In the genomic region with DNA sequence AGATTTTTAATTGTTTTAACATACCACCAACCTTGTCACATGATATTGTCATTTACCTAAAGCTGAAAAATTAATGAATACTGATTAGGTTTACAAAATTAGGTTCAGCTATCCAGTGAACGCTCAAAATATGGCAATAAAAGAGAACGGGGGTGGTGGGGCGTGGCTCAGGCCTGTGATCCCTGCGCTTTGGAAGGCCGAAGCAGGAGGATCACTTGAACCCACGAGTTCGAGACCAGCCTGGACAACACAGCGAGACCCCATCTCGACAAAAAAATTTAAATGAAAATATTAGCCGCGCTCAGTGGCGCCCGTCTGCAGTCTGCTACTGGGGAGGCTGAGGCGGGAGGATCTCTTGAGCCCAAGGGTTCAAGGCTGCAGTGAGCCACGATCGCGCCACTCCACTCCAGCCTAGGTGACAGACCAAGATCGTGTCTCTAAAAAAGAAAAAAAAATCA, we compare ENCODE assay signal across 8 cellular contexts. TPM values are rescaled to one million over a fixed set of nuclear protein-coding genes. Genes with fewer than 3 reads are reported as not detected.
DNase-seq lines count a peak whose midpoint lies in the region; ATAC-seq, FAIRE-seq and TF ChIP-seq lines count a peak whose summit lies in the region.

No MANE protein-coding gene starts in this region.

- H3K36me3 ChIP-seq in skeletal muscle satellite cell (ENCODE audit: insufficient read depth, low read length) = peaks cover 23% of the 10 kb centered on the region

- peak overlapping the region; percentile 47 for H3K9ac ChIP-seq in skeletal muscle satellite cell (ENCODE audit: low read depth, low read length)

- ATAC-seq in GM18909 (IDR thresholded peaks at IDR 0.05; ENCODE audit: poor library complexity, unreplicated experiment) (peak; percentile 2), SK-N-SH treated with all-trans-retinoic acid at 6 μM for 48 hours (no peak), foreskin keratinocyte (no peak), GM19452 (IDR thresholded peaks at IDR 0.05; ENCODE audit: unreplicated experiment) (no peak)

- no peaks in the 10 kb centered on the region for H3K27me3 ChIP-seq in skeletal muscle satellite cell (ENCODE audit: control insufficient read depth, insufficient read depth, low read length)
- no peaks in the 10 kb centered on the region for H3K27me3 ChIP-seq in foreskin keratinocyte

- peak overlapping the region; percentile 80 for H3K4me2 ChIP-seq in skeletal muscle satellite cell (ENCODE audit: low read length)

- H3K4me1 ChIP-seq in skeletal muscle satellite cell (ENCODE audit: control insufficient read depth, insufficient read depth, low read length) = peaks cover 17% of the 10 kb centered on the region
- peaks cover 6% of the 10 kb centered on the region for H3K4me1 ChIP-seq in foreskin keratinocyte

- H3K27ac ChIP-seq in foreskin keratinocyte = no peak overlapping the region

- H3K4me3 ChIP-seq in foreskin fibroblast (ENCODE audit: low read depth in 1 of 2, low read length in 2 of 2) (peak overlapping the region; percentile 95 to 98), skeletal muscle satellite cell (ENCODE audit: low read length) (peak overlapping the region; percentile 66)

- no peak for FAIRE-seq in HTR-8/SVneo (lab: Jason Lieb, UNC)

- no peak for DNase-seq in foreskin fibroblast
- DNase-seq in foreskin keratinocyte = no peak
- DNase-seq in HTR-8/SVneo (ENCODE audit: insufficient read length, low spot score) = no peak
- no peak for DNase-seq in NCI-H2029 (lab: John Stamatoyannopoulos, UW)

- TF ChIP-seq CTCF in foreskin fibroblast (IDR thresholded peaks at IDR 0.05; ENCODE audit: low read depth, low read length) (no peak), foreskin keratinocyte (conservative IDR thresholded peaks at IDR 0.05) (no peak)

- no peaks in the 10 kb centered on the region for H3K9me3 ChIP-seq in skeletal muscle satellite cell (replicated peaks; ENCODE audit: low read length)

TF ChIP-seq in SK-N-SH treated with all-trans-retinoic acid at 6 μM for 48 hours, 23 proteins besides CTCF, POLR2A, EP300 and RAD21:
- no peak for TF ChIP-seq ZC3H10 (CRISPR knock-in tag; IDR thresholded peaks at IDR 0.05)
- TF ChIP-seq, protein P1, sequence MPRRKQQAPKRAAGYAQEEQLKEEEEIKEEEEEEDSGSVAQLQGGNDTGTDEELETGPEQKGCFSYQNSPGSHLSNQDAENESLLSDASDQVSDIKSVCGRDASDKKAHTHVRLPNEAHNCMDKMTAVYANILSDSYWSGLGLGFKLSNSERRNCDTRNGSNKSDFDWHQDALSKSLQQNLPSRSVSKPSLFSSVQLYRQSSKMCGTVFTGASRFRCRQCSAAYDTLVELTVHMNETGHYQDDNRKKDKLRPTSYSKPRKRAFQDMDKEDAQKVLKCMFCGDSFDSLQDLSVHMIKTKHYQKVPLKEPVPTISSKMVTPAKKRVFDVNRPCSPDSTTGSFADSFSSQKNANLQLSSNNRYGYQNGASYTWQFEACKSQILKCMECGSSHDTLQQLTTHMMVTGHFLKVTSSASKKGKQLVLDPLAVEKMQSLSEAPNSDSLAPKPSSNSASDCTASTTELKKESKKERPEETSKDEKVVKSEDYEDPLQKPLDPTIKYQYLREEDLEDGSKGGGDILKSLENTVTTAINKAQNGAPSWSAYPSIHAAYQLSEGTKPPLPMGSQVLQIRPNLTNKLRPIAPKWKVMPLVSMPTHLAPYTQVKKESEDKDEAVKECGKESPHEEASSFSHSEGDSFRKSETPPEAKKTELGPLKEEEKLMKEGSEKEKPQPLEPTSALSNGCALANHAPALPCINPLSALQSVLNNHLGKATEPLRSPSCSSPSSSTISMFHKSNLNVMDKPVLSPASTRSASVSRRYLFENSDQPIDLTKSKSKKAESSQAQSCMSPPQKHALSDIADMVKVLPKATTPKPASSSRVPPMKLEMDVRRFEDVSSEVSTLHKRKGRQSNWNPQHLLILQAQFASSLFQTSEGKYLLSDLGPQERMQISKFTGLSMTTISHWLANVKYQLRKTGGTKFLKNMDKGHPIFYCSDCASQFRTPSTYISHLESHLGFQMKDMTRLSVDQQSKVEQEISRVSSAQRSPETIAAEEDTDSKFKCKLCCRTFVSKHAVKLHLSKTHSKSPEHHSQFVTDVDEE (CRISPR knock-in tag; IDR thresholded peaks at IDR 0.05) = 0 out of 2 replicates have a peak, but pooled peaks have one; percentile 21
- TF ChIP-seq ZFP3 (CRISPR knock-in tag; IDR thresholded peaks at IDR 0.05) = 0 out of 2 replicates have a peak, but pooled peaks have one; percentile 20

RNA-seq across cellular contexts. Expression of a gene that starts 0.5 kb away (rescaled TPM):
- total RNA-seq in skeletal muscle satellite cell (2012; rRNA removed) = 118 and 127 TPM in 2 replicates
- 90.5 and 91.1 TPM in 2 replicates for total RNA-seq in foreskin keratinocyte
- 95.4 and 97.8 TPM in 2 replicates for polyA plus RNA-seq in foreskin keratinocyte

RNA-seq across cellular contexts. Expression of a gene that starts 11.4 kb away (rescaled TPM):
- not detected in 2 replicates for total RNA-seq in skeletal muscle satellite cell (2012; rRNA removed)
- total RNA-seq in foreskin keratinocyte = not detected in 2 replicates
- polyA plus RNA-seq in foreskin keratinocyte = not detected in 2 replicates

RNA-seq across cellular contexts. Expression of a gene that starts 13.0 kb away (rescaled TPM):
- total RNA-seq in skeletal muscle satellite cell (2012; rRNA removed) = 124 and 126 TPM in 2 replicates
- total RNA-seq in foreskin keratinocyte = 56.2 and 62.4 TPM in 2 replicates
- 59.7 and 61.5 TPM in 2 replicates for polyA plus RNA-seq in foreskin keratinocyte

RNA-seq across cellular contexts. Expression of a gene that starts 41.2 kb away (rescaled TPM):
- total RNA-seq in skeletal muscle satellite cell (2012; rRNA removed) = not detected in 2 replicates
- total RNA-seq in foreskin keratinocyte = 3.1 and 3.2 TPM in 2 replicates
- 3.2 and 3.6 TPM in 2 replicates for polyA plus RNA-seq in foreskin keratinocyte
